Comparison of ENCODE assay signal across 10 cellular contexts in genomic region chr3:122247825-122248185, GRCh38.
DNase-seq lines count a peak whose midpoint lies in the region; ATAC-seq and TF ChIP-seq lines count a peak whose summit lies in the region.
"Had no signal": no experiment of that assay in that cellular context is flagged by ENCODE, and none has a peak within 500 bp of the region (broad histone marks: within the 10 kb centered on the region; RNA-seq: fewer than 3 reads in every experiment).

No MANE protein-coding gene starts in this region.

- no CpG with 5 or more reads among the region's 5 CpGs for WGBS in IMR-90 (ENCODE audit: extremely low coverage in 2 of 2, insufficient read length in 1 of 2), 2 experiments
- WGBS in body of pancreas, 2 donors, result 63 to 96% methylated on average over 5 of the region's 5 CpGs
- 18 to 48% methylated on average over 5 of the region's 5 CpGs for WGBS in thyroid gland, 2 donors

- no peak overlapping the region for H3K4ac ChIP-seq in IMR-90 (ENCODE audit: low read depth, low read length)

- peak overlapping the region; percentile 28; the same call in 1 of the 2 replicates for H2BK120ac ChIP-seq in IMR-90 (ENCODE audit: low read depth, low read length)

- H4K5ac ChIP-seq in IMR-90 (ENCODE audit: low read depth, low read length), result peak overlapping the region; percentile 28; the same call in 1 of the 2 replicates

- H3K4me3 ChIP-seq in IMR-90 (ENCODE audit: insufficient read depth, low read depth, low read length) (no peak overlapping the region), body of pancreas (no peak overlapping the region), thyroid gland (replicated peaks in 1 of 3) (no peak overlapping the region)

- H3K9me3 ChIP-seq in IMR-90 (ENCODE audit: control insufficient read depth, insufficient read depth, low read length) (no peaks in the 10 kb centered on the region), body of pancreas (no peaks in the 10 kb centered on the region), thyroid gland (no peaks in the 10 kb centered on the region)

- TF ChIP-seq POLR2A in IMR-90 (IDR thresholded peaks at IDR 0.05; ENCODE audit: low read depth, low read length) (no peak), body of pancreas (IDR thresholded peaks at IDR 0.05) (no peak), thyroid gland (IDR thresholded peaks at IDR 0.05) (no peak)

- no peak overlapping the region for H3K27ac ChIP-seq in IMR-90 (ENCODE audit: insufficient read depth, low read length)
- H3K27ac ChIP-seq in body of pancreas, result peak overlapping the region in 1 of 4 donors; percentile 56
- no peak overlapping the region for H3K27ac ChIP-seq in thyroid gland

- H3K4me1 ChIP-seq in IMR-90 (ENCODE audit: control insufficient read depth, insufficient read depth, low read length) (peaks cover 10% of the 10 kb centered on the region), body of pancreas (no peaks in the 10 kb centered on the region), thyroid gland (no peaks in the 10 kb centered on the region)

- POLR2A ChIA-PET in IMR-90 (lab: Charles Lee; ENCODE audit: unreplicated experiment), result no interaction called here

- H3K27me3 ChIP-seq in IMR-90 (ENCODE audit: control insufficient read depth, insufficient read depth, low read length) (peaks cover 3% of the 10 kb centered on the region), body of pancreas (no peaks in the 10 kb centered on the region), thyroid gland (no peaks in the 10 kb centered on the region)

- no TSS peak for BruUV-seq in IMR-90 (replicated peaks; lab: Mats Ljungman, UMichigan)

- intact Hi-C loops in IMR-90 (cut with micrococcal nuclease), result no loop called here
- intact Hi-C loops in body of pancreas (cut with DNase I), result no loop called here
- intact Hi-C loops in thyroid gland (cut with DNase I), result no loop called here

- no peak overlapping the region for H2BK5ac ChIP-seq in IMR-90 (ENCODE audit: low read depth, low read length, poor library complexity, severe bottlenecking)

- no peak overlapping the region for H4K91ac ChIP-seq in IMR-90 (ENCODE audit: insufficient read depth, low read depth, low read length)

- H4K20me1 ChIP-seq in IMR-90 (ENCODE audit: insufficient read depth, low read length), result no peaks in the 10 kb centered on the region

- peak overlapping the region; percentile 23; the same call in 1 of the 2 replicates for H3K14ac ChIP-seq in IMR-90 (replicated peaks; ENCODE audit: low read depth, low read length)

- H3K4me2 ChIP-seq in IMR-90 (ENCODE audit: low read depth, low read length), result no peak overlapping the region

- no peak overlapping the region for H3K23ac ChIP-seq in IMR-90 (ENCODE audit: low read depth, low read length)

- no peak overlapping the region for H3K18ac ChIP-seq in IMR-90 (ENCODE audit: low read depth, low read length)

- H2AFZ ChIP-seq in IMR-90 (replicated peaks; ENCODE audit: low read length, poor library complexity), result no peak overlapping the region

- H2AK9ac ChIP-seq in IMR-90 (replicated peaks; ENCODE audit: low read depth, low read length, poor library complexity), result no peak overlapping the region

- DNase-seq in NCI-H2171 treated with DMSO at 0.1 percent for 48 hours (lab: John Stamatoyannopoulos, UW) (peak; percentile 57), NCI-H2171 (lab: John Stamatoyannopoulos, UW) (no peak), IMR-90 (peak; percentile 13), body of pancreas (peak in 3 of 4 donors; percentile 22 to 32 (median 22)), thyroid gland (peak; percentile 9 to 14), 8988T (no peak)
- DNase-seq: dermis blood vessel endothelial cell, T1000 had no signal

- H3K36me3 ChIP-seq in IMR-90 (ENCODE audit: control insufficient read depth, insufficient read depth, low read length) (no peaks in the 10 kb centered on the region), body of pancreas (replicated peaks in 1 of 2; ENCODE audit: insufficient read depth in 1 of 2, low read depth in 2 of 2) (no peaks in the 10 kb centered on the region), thyroid gland (no peaks in the 10 kb centered on the region)

- H2AK5ac ChIP-seq in IMR-90 (ENCODE audit: low read depth, low read length), result 0 out of 2 replicates have a peak overlapping the region, but pooled peaks have one; percentile 21

- dilution Hi-C loops in IMR-90 (cut with HindIII; ENCODE audit: low sequenced_read_pairs, unreplicated experiment), result no loop called here

- H3K56ac ChIP-seq in IMR-90 (ENCODE audit: extremely low read depth, insufficient read depth, low read length), result no peak overlapping the region

- TF ChIP-seq RAD21 in IMR-90 (IDR thresholded peaks at IDR 0.05; ENCODE audit: low read length), result no peak

- CTCF ChIA-PET in IMR-90 (lab: Yijun Ruan, JAX), result interaction anchor here (1.0 kb wide), 1 partner anchor 519 kb away, joined by 3 read pairs; no protein-coding TSS in a partner anchor

- TF ChIP-seq CTCF in IMR-90 (conservative IDR thresholded peaks at IDR 0.05; ENCODE audit: low read depth, low read length) (no peak), body of pancreas (IDR thresholded peaks at IDR 0.05) (no peak), thyroid gland (IDR thresholded peaks at IDR 0.05) (no peak)

- no peak overlapping the region for H2BK15ac ChIP-seq in IMR-90 (ENCODE audit: low read depth, low read length)

- H3K79me1 ChIP-seq in IMR-90 (ENCODE audit: low read depth in 1 of 2, low read length in 2 of 2), result no peaks in the 10 kb centered on the region

- ATAC-seq in IMR-90 (ENCODE audit: low read depth) (peak; percentile 30; the same call in 1 of the 2 replicates), body of pancreas (no peak), HG03139 (IDR thresholded peaks at IDR 0.05; ENCODE audit: unreplicated experiment) (no peak), HG03432 (IDR thresholded peaks at IDR 0.05; ENCODE audit: unreplicated experiment) (no peak)

- H3K9me1 ChIP-seq in IMR-90 (ENCODE audit: insufficient read depth, low read length), result peaks cover 7% of the 10 kb centered on the region; the same call in 1 of the 2 replicates

- in situ Hi-C loops in IMR-90 (cut with MboI; ENCODE audit: low sequenced_read_pairs), result no loop called here

- H4K8ac ChIP-seq in IMR-90 (ENCODE audit: low read depth in 2 of 2, low read length in 2 of 2), result no peak overlapping the region

- no peak overlapping the region for H3K9ac ChIP-seq in IMR-90 (ENCODE audit: low read depth, low read length)

- peak overlapping the region; percentile 16; the same call in 1 of the 2 replicates for H2BK20ac ChIP-seq in IMR-90 (ENCODE audit: low read depth, low read length)

TF ChIP-seq in IMR-90, 13 proteins besides CTCF, POLR2A, EP300 and RAD21:
- no peak for TF ChIP-seq CEBPB (IDR thresholded peaks at IDR 0.05; ENCODE audit: low read depth, low read length)
- TF ChIP-seq SMC3 (IDR thresholded peaks at IDR 0.05; ENCODE audit: low read depth, low read length), result no peak
- no peak for TF ChIP-seq MAZ (IDR thresholded peaks at IDR 0.05; ENCODE audit: borderline replicate concordance, low read depth, low read length)
- no peak for TF ChIP-seq RCOR1 (IDR thresholded peaks at IDR 0.05; ENCODE audit: insufficient replicate concordance, low read length)
- TF ChIP-seq CHD1 (IDR thresholded peaks at IDR 0.05; ENCODE audit: low read depth, low read length), result no peak
- TF ChIP-seq FOS (IDR thresholded peaks at IDR 0.05; ENCODE audit: low read depth, low read length), result no peak
- no peak for TF ChIP-seq ELK1 (IDR thresholded peaks at IDR 0.05; ENCODE audit: borderline replicate concordance, low read depth, low read length)
- no peak for TF ChIP-seq MAFK (IDR thresholded peaks at IDR 0.05; ENCODE audit: low read depth, low read length)
- TF ChIP-seq MXI1 (IDR thresholded peaks at IDR 0.05; ENCODE audit: borderline replicate concordance, low read depth, low read length), result no peak

Comparison
In these comparisons a context has a peak if more than half of its experiments do, and no peak if none do; other contexts are left out.
1. DNase-seq: peak in NCI-H2171 treated with DMSO at 0.1 percent for 48 hours (single experiment), IMR-90 (single experiment), body of pancreas (3 of 4) and thyroid gland (2 of 2); none in NCI-H2171 (single experiment) and 8988T (single experiment).